Comparison of ENCODE assay signal across 8 cellular contexts in the genomic region with DNA sequence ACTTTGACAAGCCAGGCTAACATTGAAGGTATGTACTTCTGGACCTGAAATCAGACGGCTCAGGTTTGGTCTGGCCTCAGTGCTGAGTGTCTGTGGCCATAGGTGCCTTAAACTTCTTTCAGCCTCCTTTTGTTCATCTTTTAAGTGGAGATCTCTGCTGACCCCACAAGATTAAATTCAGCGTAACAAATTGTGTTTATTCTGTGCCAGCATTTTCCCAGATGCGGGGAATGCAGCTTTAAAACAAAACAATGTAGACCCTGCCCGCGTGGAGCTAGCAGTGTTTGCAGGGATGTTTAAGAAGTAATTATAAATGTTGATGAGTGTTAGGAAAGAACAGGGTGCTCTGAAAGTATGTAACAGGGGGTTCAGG. TPM values are rescaled to one million over a fixed set of nuclear protein-coding genes. Genes with fewer than 3 reads are reported as not detected.
A peak's percentile ranks its signal among the peaks of the same experiment; 100 is the strongest.
DNase-seq lines count a peak whose midpoint lies in the region; ATAC-seq, FAIRE-seq and TF ChIP-seq lines count a peak whose summit lies in the region.

No MANE protein-coding gene starts in this region.

- BruUV-seq in HCT116 (replicated peaks; lab: Mats Ljungman, UMichigan), result no TSS peak

- H3K4me3 Mint-ChIP-seq in activated B cell treated with CpG ODN at 0.5 μM for 24 hours, result peak overlapping the region; percentile 98

- no peaks in the 10 kb centered on the region for H3K27me3 ChIP-seq in HCT116 (ENCODE audit: insufficient read depth, low read length)
- H3K27me3 ChIP-seq in right cardiac atrium (ENCODE audit: control insufficient read depth, insufficient read depth), result no peaks in the 10 kb centered on the region
- no peaks in the 10 kb centered on the region for H3K27me3 ChIP-seq in small intestine (ENCODE audit: control insufficient read depth in 2 of 2, insufficient read depth in 2 of 2, low read length in 2 of 2)

- DNase-seq in HCT116 (ENCODE audit: low read depth, low spot score), result no peak
- no peak for DNase-seq in activated B cell treated with CpG ODN at 0.5 μM for 24 hours
- no peak for DNase-seq in right cardiac atrium
- peak; percentile 34 for DNase-seq in small intestine
- DNase-seq in A172 (ENCODE audit: low spot score), result no peak
- DNase-seq in GM10248 (ENCODE audit: extremely low spot score), result no peak

- no peak for TF ChIP-seq CTCF in HCT116 (IDR thresholded peaks at IDR 0.05 in 2 of 3, conservative IDR thresholded peaks at IDR 0.05 in 1 of 3; ENCODE audit: borderline replicate concordance in 1 of 3, insufficient read depth in 1 of 3, low read depth in 2 of 3, low read length in 2 of 3)
- TF ChIP-seq CTCF in activated B cell treated with CpG ODN at 0.5 μM for 24 hours (IDR thresholded peaks at IDR 0.05), result no peak
- no peak for TF ChIP-seq CTCF in GM10248 (IDR thresholded peaks at IDR 0.05; ENCODE audit: control extremely low read depth, extremely low read depth, low read depth, missing control alignments)

- no peak overlapping the region for H2AFZ ChIP-seq in HCT116 (ENCODE audit: low read depth, low read length, poor library complexity, severe bottlenecking)

- H3K9ac ChIP-seq in HCT116 (ENCODE audit: low read length), result peak overlapping the region; percentile 92

- H3K36me3 Mint-ChIP-seq in activated B cell treated with CpG ODN at 0.5 μM for 24 hours (ENCODE audit: low read depth), result peaks cover 43% of the 10 kb centered on the region

- no peak for TF ChIP-seq RAD21 in HCT116 (IDR thresholded peaks at IDR 0.05; ENCODE audit: low read depth)

- H4K20me1 ChIP-seq in HCT116 (ENCODE audit: insufficient read depth), result 0 out of 2 replicates have a peak, but pooled peaks cover 5% of the 10 kb centered on the region

- H3K4me1 ChIP-seq in HCT116 (ENCODE audit: control insufficient read depth in 1 of 2, insufficient read depth in 2 of 2, low read length in 2 of 2), result peaks cover 15 to 25% of the 10 kb centered on the region in 2 experiments
- peaks cover 17% of the 10 kb centered on the region for H3K4me1 ChIP-seq in right cardiac atrium (ENCODE audit: control insufficient read depth, insufficient read depth, low read length)
- H3K4me1 ChIP-seq in small intestine (ENCODE audit: control insufficient read depth in 2 of 2, insufficient read depth in 1 of 2, low read depth in 1 of 2, low read length in 1 of 2), result peaks cover 7 to 22% of the 10 kb centered on the region in 2 donors

- CTCF ChIA-PET in HCT116 (lab: Charles Lee) (interaction anchor here (2.8 kb wide), 1 partner anchor 297 kb away, joined by 9 read pairs; no protein-coding TSS in a partner anchor), activated B cell treated with CpG ODN at 0.5 μM for 24 hours (lab: Charles Lee) (interaction anchor here (1.0 kb wide), 1 partner anchor 36 kb away, joined by 4 read pairs; no protein-coding TSS in a partner anchor), GM10248 (lab: Yijun Ruan, JAX) (interaction anchor here (1.1 kb wide), 1 partner anchor 9 kb away, joined by 4 read pairs; no protein-coding TSS in a partner anchor)

- H3K36me3 ChIP-seq in HCT116 (ENCODE audit: control insufficient read depth in 1 of 2, insufficient read depth in 2 of 2, low read length in 2 of 2) (peaks cover 5 to 10% of the 10 kb centered on the region in 2 experiments; a peak in 3 of 4 replicates), small intestine (ENCODE audit: control insufficient read depth in 2 of 2, insufficient read depth in 2 of 2, low read length in 2 of 2) (peaks cover 0 to 4% of the 10 kb centered on the region in 2 donors)

- no peak for FAIRE-seq in small intestine (lab: Jason Lieb, UNC)

- peak overlapping the region; percentile 94 for H3K4me2 ChIP-seq in HCT116 (ENCODE audit: low read length)

- ATAC-seq in HCT116 (no peak), activated B cell treated with CpG ODN at 0.5 μM for 24 hours (ENCODE audit: low read depth) (no peak), right cardiac atrium (no peak), HG02798 (IDR thresholded peaks at IDR 0.05; ENCODE audit: poor library complexity, unreplicated experiment) (no peak), HG02973 (IDR thresholded peaks at IDR 0.05; ENCODE audit: unreplicated experiment) (no peak)

- no peaks in the 10 kb centered on the region for H3K9me3 Mint-ChIP-seq in activated B cell treated with CpG ODN at 0.5 μM for 24 hours

- H3K27ac Mint-ChIP-seq in activated B cell treated with CpG ODN at 0.5 μM for 24 hours, result peak overlapping the region; percentile 94

- RAD21 ChIA-PET in HCT116 (lab: Charles Lee; ENCODE audit: low non-redundant PET in 1 of 2, low total read pairs in 2 of 2, uncharacterized antibody in 2 of 2, unreplicated experiment in 2 of 2), result no interaction called here

- no peaks in the 10 kb centered on the region for H3K27me3 Mint-ChIP-seq in activated B cell treated with CpG ODN at 0.5 μM for 24 hours

- intact Hi-C loops in HCT116 (cut with micrococcal nuclease) (loop anchor here (5.0 kb wide), 1 partner anchor 216 kb away; a partner anchor contains a TSS), activated B cell treated with CpG ODN at 0.5 μM for 24 hours (cut with micrococcal nuclease) (loop anchor here (2.0 to 5.0 kb wide), 3 partner anchors 39 to 351 kb away; no protein-coding TSS in a partner anchor), right cardiac atrium (cut with DNase I) (no loop called here)

- H3K9me3 ChIP-seq in HCT116 (ENCODE audit: control insufficient read depth in 1 of 2, insufficient read depth in 1 of 2, low read depth in 1 of 2, low read length in 2 of 2) (no peaks in the 10 kb centered on the region), right cardiac atrium (ENCODE audit: control insufficient read depth, low read length) (no peaks in the 10 kb centered on the region), small intestine (ENCODE audit: control insufficient read depth, low read depth) (no peaks in the 10 kb centered on the region)

- H3K4me3 ChIP-seq in HCT116 (replicated peaks in 1 of 2; ENCODE audit: low read depth in 1 of 2, low read length in 2 of 2) (peak overlapping the region; percentile 91 to 95), right cardiac atrium (ENCODE audit: low read length) (peak overlapping the region; percentile 85), small intestine (ENCODE audit: low read depth in 1 of 2, low read length in 2 of 2) (peak overlapping the region; percentile 91 to 93)

- H3K4me1 Mint-ChIP-seq in activated B cell treated with CpG ODN at 0.5 μM for 24 hours, result peaks cover 83% of the 10 kb centered on the region

- POLR2A ChIA-PET in HCT116 (lab: Charles Lee) (no interaction called here), activated B cell treated with CpG ODN at 0.5 μM for 24 hours (lab: Charles Lee) (interaction anchor here (1.0 to 4.4 kb wide), 6 partner anchors 8 to 215 kb away, joined by 3 to 90 read pairs (median 15); no protein-coding TSS in a partner anchor), GM10248 (lab: Yijun Ruan, JAX) (no interaction called here)

- no peak for TF ChIP-seq POLR2A in HCT116 (IDR thresholded peaks at IDR 0.05; ENCODE audit: borderline replicate concordance, extremely low read depth, insufficient read depth, insufficient read length)

- peaks cover 59% of the 10 kb centered on the region for H3K79me2 ChIP-seq in HCT116 (ENCODE audit: insufficient read depth, low read length)

- H3K27ac ChIP-seq in HCT116 (ENCODE audit: low read depth, low read length) (peak overlapping the region; percentile 89), right cardiac atrium (ENCODE audit: low read length) (peak overlapping the region; percentile 87), small intestine (ENCODE audit: low read depth in 1 of 2, low read length in 1 of 2) (peak overlapping the region; percentile 85 to 91)

- 17% methylated on average over 5 of the region's 5 CpGs for WGBS in right cardiac atrium
- WGBS in small intestine, 3 donors, result 7 to 14% (median 10%) methylated on average over 5 of the region's 5 CpGs

- H3K9me2 ChIP-seq in HCT116 (ENCODE audit: insufficient read depth), result no peaks in the 10 kb centered on the region

TF ChIP-seq in HCT116, 20 proteins besides CTCF, POLR2A, EP300 and RAD21 (continues in another document):
- TF ChIP-seq EZH2 (IDR thresholded peaks at IDR 0.05) (no peak), EGR1 (IDR thresholded peaks at IDR 0.05; ENCODE audit: low read depth) (no peak), ZFX (IDR thresholded peaks at IDR 0.05) (no peak), EZH2phosphoT487 (IDR thresholded peaks at IDR 0.05; ENCODE audit: borderline replicate concordance) (no peak), YY1 (IDR thresholded peaks at IDR 0.05; ENCODE audit: extremely low read depth, insufficient replicate concordance, low read depth, low read length) (no peak), CEBPB (IDR thresholded peaks at IDR 0.05; ENCODE audit: low read depth) (no peak), SIN3A (IDR thresholded peaks at IDR 0.05; ENCODE audit: low read depth) (no peak), SRF (IDR thresholded peaks at IDR 0.05; ENCODE audit: low read depth) (no peak), POLR2AphosphoS5 (IDR thresholded peaks at IDR 0.05; ENCODE audit: low read depth, low read length) (no peak), CBX3 (IDR thresholded peaks at IDR 0.05; ENCODE audit: low read depth) (no peak), TCF7L2 (IDR thresholded peaks at IDR 0.05; ENCODE audit: borderline replicate concordance, extremely low read depth, insufficient read depth, insufficient read length) (no peak), JUND (IDR thresholded peaks at IDR 0.05) (no peak), ELF1 (IDR thresholded peaks at IDR 0.05; ENCODE audit: borderline replicate concordance, low read depth) (no peak), SP1 (IDR thresholded peaks at IDR 0.05; ENCODE audit: low read depth) (no peak)
- TF ChIP-seq, protein P1, sequence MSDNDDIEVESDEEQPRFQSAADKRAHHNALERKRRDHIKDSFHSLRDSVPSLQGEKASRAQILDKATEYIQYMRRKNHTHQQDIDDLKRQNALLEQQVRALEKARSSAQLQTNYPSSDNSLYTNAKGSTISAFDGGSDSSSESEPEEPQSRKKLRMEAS (IDR thresholded peaks at IDR 0.05), result no peak

RNA-seq across cellular contexts. Expression of a gene that starts 0.9 kb away (rescaled TPM):
- total RNA-seq in HCT116 (2021; ENCODE audit: unreplicated experiment), result 274 TPM
- 202 and 238 TPM in 2 replicates for polyA plus RNA-seq in HCT116 (2012)
- total RNA-seq in activated B cell treated with CpG ODN at 0.5 μM for 24 hours, result 410 and 411 TPM in 2 replicates
- 100 to 1,000 TPM in 2 of 4 donors, 10 to 100 TPM in 2; 72.8 to 118 (median 97.9) TPM for total RNA-seq in right cardiac atrium
- polyA plus RNA-seq in right cardiac atrium, result 43.8 TPM
- 100 to 1,000 TPM; 186 to 224 (median 195) TPM for polyA plus RNA-seq in small intestine
- total RNA-seq in A172 (2014; rRNA removed; shearing (Covaris generic)), result 386 and 407 TPM in 2 replicates

RNA-seq across cellular contexts. Expression of a gene that starts 55.6 kb away (rescaled TPM):
- 46.8 TPM for total RNA-seq in HCT116 (2021; ENCODE audit: unreplicated experiment)
- 21.4 and 36.1 TPM in 2 replicates for polyA plus RNA-seq in HCT116 (2012)
- 41.8 and 43.5 TPM in 2 replicates for total RNA-seq in activated B cell treated with CpG ODN at 0.5 μM for 24 hours
- total RNA-seq in right cardiac atrium, result 10 to 100 TPM; 37.6 to 59.0 (median 42.6) TPM
- 39.5 TPM for polyA plus RNA-seq in right cardiac atrium
- 10 to 100 TPM in 1 of 3 donors, 1 to 10 TPM in 2; 5.1 to 37.1 (median 8.9) TPM for polyA plus RNA-seq in small intestine
- 78.7 and 88.3 TPM in 2 replicates for total RNA-seq in A172 (2014; rRNA removed; shearing (Covaris generic))

Comparison
In these comparisons a context has a peak if more than half of its experiments do, and no peak if none do; other contexts are left out.
1. intact Hi-C loops: an anchor here in HCT116 (5.0 kb wide) and activated B cell treated with CpG ODN at 0.5 μM for 24 hours (2.0 to 5.0 kb wide); none called in right cardiac atrium.